In the genomic region with DNA sequence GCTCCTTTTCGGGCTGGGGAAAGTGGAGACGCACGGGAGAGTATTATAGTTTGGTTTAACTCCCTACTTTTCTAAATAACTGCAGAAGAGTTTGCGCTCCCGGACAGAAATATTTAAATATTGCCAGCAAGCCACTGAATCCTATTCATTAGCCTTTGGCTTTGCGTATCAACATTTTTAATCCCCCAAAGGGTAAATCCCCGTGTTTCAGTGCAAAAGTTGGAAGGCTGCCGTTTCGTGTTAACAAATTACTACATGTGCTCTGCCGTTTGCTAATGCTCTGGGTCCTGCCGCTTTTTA, we compare ENCODE assay signal across 8 cellular contexts. TPM values are rescaled to one million over a fixed set of nuclear protein-coding genes. Genes with fewer than 3 reads are reported as not detected.
DNase-seq lines count a peak whose midpoint lies in the region; ATAC-seq and TF ChIP-seq lines count a peak whose summit lies in the region.

No MANE protein-coding gene starts in this region.

- no peaks in the 10 kb centered on the region for H3K36me3 ChIP-seq in cardiac muscle cell
- H3K36me3 ChIP-seq in mesodermal cell (ENCODE audit: control insufficient read depth, insufficient read depth, low read length), result no peaks in the 10 kb centered on the region
- no peaks in the 10 kb centered on the region for H3K36me3 ChIP-seq in urinary bladder (ENCODE audit: insufficient read depth)

- peaks cover 29% of the 10 kb centered on the region for H3K4me1 Mint-ChIP-seq in brain

- no peaks in the 10 kb centered on the region for H3K9me3 ChIP-seq in cardiac muscle cell (ENCODE audit: low read depth)
- H3K9me3 ChIP-seq in mesodermal cell (ENCODE audit: control insufficient read depth, low read length), result no peaks in the 10 kb centered on the region

- H3K36me3 Mint-ChIP-seq in brain, result no peaks in the 10 kb centered on the region

- H3K9me3 Mint-ChIP-seq in brain, result no peaks in the 10 kb centered on the region

- peak overlapping the region; percentile 85 to 95 (median 88) for H3K4me3 Mint-ChIP-seq in brain

- peak overlapping the region; percentile 97 for H3K27ac ChIP-seq in cardiac muscle cell
- H3K27ac ChIP-seq in mesodermal cell (ENCODE audit: low read depth, low read length, severe bottlenecking), result no peak overlapping the region
- no peak overlapping the region for H3K27ac ChIP-seq in urinary bladder (ENCODE audit: low read depth)

- H3K27me3 Mint-ChIP-seq in brain, result peaks cover 54% of the 10 kb centered on the region

- H3K27ac Mint-ChIP-seq in brain, result peak overlapping the region; percentile 67 to 96 (median 90)

- WGBS in mesodermal cell (ENCODE audit: insufficient coverage in 2 of 2), 2 experiments, result 0 to 2% methylated on average over 8 of the region's 11 CpGs
- WGBS in urinary bladder, result 1% methylated on average over 11 of the region's 11 CpGs

- ATAC-seq in Right ventricle myocardium superior (ENCODE audit: poor library complexity) (no peak), HG03442 (IDR thresholded peaks at IDR 0.05; ENCODE audit: unreplicated experiment) (no peak)

- H3K4me1 ChIP-seq in cardiac muscle cell (ENCODE audit: low read depth), result peaks cover 28% of the 10 kb centered on the region
- peaks cover 3% of the 10 kb centered on the region for H3K4me1 ChIP-seq in mesodermal cell (ENCODE audit: control insufficient read depth, insufficient read depth, low read length, poor library complexity, severe bottlenecking)
- no peaks in the 10 kb centered on the region for H3K4me1 ChIP-seq in urinary bladder (ENCODE audit: insufficient read depth)

- DNase-seq in cardiac muscle cell (ENCODE audit: low read depth in 1 of 2, low spot score in 1 of 2), result no peak
- no peak for DNase-seq in Right ventricle myocardium superior
- no peak for DNase-seq in NCI-H748 (lab: John Stamatoyannopoulos, UW; ENCODE audit: unreplicated experiment)
- no peak for DNase-seq in stimulated activated CD4-positive, alpha-beta T cell treated with anti-CD3 and anti-CD28 coated beads, Interleukin-12 subunit alpha, Interleukin-12 subunit beta, amount 100 ng/mL, for 4 hours

- TF ChIP-seq CTCF in cardiac muscle cell (IDR thresholded peaks at IDR 0.05; ENCODE audit: low read depth, low read length) (no peak), brain (conservative IDR thresholded peaks at IDR 0.05) (no peak)

- intact Hi-C loops in Right ventricle myocardium superior (cut with DNase I), result loop anchor here (10.0 kb wide), 1 partner anchor 169 kb away; no protein-coding TSS in a partner anchor

- H3K4me3 ChIP-seq in cardiac muscle cell, result peak overlapping the region; percentile 89
- peak overlapping the region; percentile 74 for H3K4me3 ChIP-seq in mesodermal cell (ENCODE audit: extremely low read depth, insufficient read depth, low read length, poor library complexity, severe bottlenecking)
- H3K4me3 ChIP-seq in urinary bladder (ENCODE audit: low read depth, low read length), result peak overlapping the region; percentile 65

- peaks cover 3% of the 10 kb centered on the region for H3K27me3 ChIP-seq in cardiac muscle cell

RNA-seq across cellular contexts. Expression of gene DPF3, which starts 0.4 kb away (rescaled TPM):
- total RNA-seq in cardiac muscle cell (40.8 and 84.8 TPM in 2 replicates), Right ventricle myocardium superior (25.0 TPM), urinary bladder (2.2 TPM)
- polyA plus RNA-seq in cardiac muscle cell (25.9 and 32.9 TPM in 2 replicates), brain (ENCODE audit: insufficient read depth, low read depth, low replicate concordance) (2.3 TPM), urinary bladder (0.71 TPM)
- polyA plus RNA-seq in mesodermal cell (2013, experiment 1 of 2), result 1.9 TPM
- 3.5 TPM for polyA plus RNA-seq in mesodermal cell (2013, experiment 2 of 2)

RNA-seq across cellular contexts. Expression of gene DCAF4, which starts 32.0 kb away (rescaled TPM):
- total RNA-seq in cardiac muscle cell, result 23.2 and 27.1 TPM in 2 replicates
- polyA plus RNA-seq in cardiac muscle cell, result 10.2 and 11.0 TPM in 2 replicates
- total RNA-seq in Right ventricle myocardium superior, result 5.5 TPM
- 6.0 TPM for polyA plus RNA-seq in brain (ENCODE audit: insufficient read depth, low read depth, low replicate concordance)
- polyA plus RNA-seq in mesodermal cell (2013, experiment 1 of 2), result 9.1 TPM
- polyA plus RNA-seq in mesodermal cell (2013, experiment 2 of 2), result 9.1 TPM
- 5.9 TPM for total RNA-seq in urinary bladder
- polyA plus RNA-seq in urinary bladder, result 16.6 TPM
